In the genomic region with DNA sequence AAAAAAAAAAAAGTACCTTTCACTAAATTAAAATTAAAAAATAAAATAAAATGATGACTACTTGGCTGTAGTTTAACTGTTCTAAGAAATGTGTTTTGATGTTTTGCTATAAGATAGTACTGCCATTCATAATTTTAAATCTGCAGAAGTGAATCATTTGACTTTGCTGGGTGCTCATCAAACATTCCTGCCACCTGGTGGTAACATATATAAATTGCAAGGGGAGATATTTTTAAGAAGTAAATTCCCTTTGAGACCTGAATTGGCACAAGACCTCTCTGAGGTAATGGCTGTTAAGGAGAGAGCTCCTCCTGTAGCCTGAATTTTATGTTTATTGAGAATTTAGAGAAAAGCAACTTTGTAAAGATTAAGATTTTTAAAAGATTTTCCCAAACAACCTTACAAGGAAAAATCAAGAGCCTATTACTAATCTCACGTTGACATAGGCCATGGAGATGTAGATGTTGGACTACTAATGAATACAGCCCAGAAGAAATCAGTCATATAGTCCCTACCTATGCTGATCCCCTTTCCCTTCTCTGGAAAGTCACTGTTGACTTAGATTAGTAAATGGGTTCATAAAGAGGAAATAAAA, we compare ENCODE assay signal across 8 cellular contexts. TPM values are rescaled to one million over a fixed set of nuclear protein-coding genes. Genes with fewer than 3 reads are reported as not detected.
A peak's percentile ranks its signal among the peaks of the same experiment; 100 is the strongest.
DNase-seq lines count a peak whose midpoint lies in the region; ATAC-seq and TF ChIP-seq lines count a peak whose summit lies in the region.

No MANE protein-coding gene starts in this region.

- TF ChIP-seq POLR2A in NB4 (IDR thresholded peaks at IDR 0.05; ENCODE audit: extremely low read depth, insufficient read length): no peak

- no peaks in the 10 kb centered on the region for H3K79me2 ChIP-seq in parathyroid adenoma

- no peaks in the 10 kb centered on the region for H3K36me3 ChIP-seq in parathyroid adenoma (ENCODE audit: control insufficient read depth, insufficient read depth, low read length)

- peaks cover 12% of the 10 kb centered on the region for H3K27me3 Mint-ChIP-seq in activated naive CD8-positive, alpha-beta T cell treated with anti-CD3 and anti-CD28 coated beads, Interleukin-2, amount 50 U/mL, for 24 hours

- no peak for ATAC-seq in HG02759 (IDR thresholded peaks at IDR 0.05; ENCODE audit: unreplicated experiment)
- ATAC-seq in activated naive CD8-positive, alpha-beta T cell treated with anti-CD3 and anti-CD28 coated beads, Interleukin-2, amount 50 U/mL, for 24 hours: no peak

- H3K9me3 ChIP-seq in parathyroid adenoma (ENCODE audit: control insufficient read depth, low read length): no peaks in the 10 kb centered on the region

- H3K36me3 Mint-ChIP-seq in activated naive CD8-positive, alpha-beta T cell treated with anti-CD3 and anti-CD28 coated beads, Interleukin-2, amount 50 U/mL, for 24 hours (ENCODE audit: low read depth): peaks cover 4% of the 10 kb centered on the region

- H3K27ac Mint-ChIP-seq in activated naive CD8-positive, alpha-beta T cell treated with anti-CD3 and anti-CD28 coated beads, Interleukin-2, amount 50 U/mL, for 24 hours: no peak overlapping the region

- no peak overlapping the region for H2AFZ ChIP-seq in parathyroid adenoma

- H3K4me1 ChIP-seq in parathyroid adenoma: no peaks in the 10 kb centered on the region

- no peak overlapping the region for H3K9ac ChIP-seq in parathyroid adenoma

- peaks cover 20% of the 10 kb centered on the region for H3K9me3 Mint-ChIP-seq in activated naive CD8-positive, alpha-beta T cell treated with anti-CD3 and anti-CD28 coated beads, Interleukin-2, amount 50 U/mL, for 24 hours

- TF ChIP-seq CTCF in NB4 (IDR thresholded peaks at IDR 0.05; ENCODE audit: low read depth, low read length) (peak; percentile 51), parathyroid adenoma (IDR thresholded peaks at IDR 0.05) (peak; percentile 24)

- H3K4me1 Mint-ChIP-seq in activated naive CD8-positive, alpha-beta T cell treated with anti-CD3 and anti-CD28 coated beads, Interleukin-2, amount 50 U/mL, for 24 hours: no peaks in the 10 kb centered on the region

- H3K4me3 ChIP-seq in NB4 (ENCODE audit: low read depth, low read length): no peak overlapping the region
- H3K4me3 ChIP-seq in parathyroid adenoma (ENCODE audit: low read depth, low read length): no peak overlapping the region

- no peak overlapping the region for H3K4me2 ChIP-seq in parathyroid adenoma (ENCODE audit: low read length)

- H3K27me3 ChIP-seq in parathyroid adenoma (ENCODE audit: control insufficient read depth, insufficient read depth, low read length): no peaks in the 10 kb centered on the region

- H3K27ac ChIP-seq in parathyroid adenoma: no peak overlapping the region

- DNase-seq in NCI-H2029 treated with DMSO at 0.1 percent for 48 hours (lab: John Stamatoyannopoulos, UW): peak; percentile 2
- DNase-seq in NCI-H2029 (lab: John Stamatoyannopoulos, UW): no peak
- peak; percentile 58 for DNase-seq in NB4 (ENCODE audit: low read depth)
- DNase-seq in dermis blood vessel endothelial cell: peak; percentile 41
- DNase-seq in stimulated activated CD4-positive, alpha-beta T cell treated with anti-CD3 and anti-CD28 coated beads, Interleukin-2, amount 100 ng/mL, for 24 hours: no peak
- DNase-seq in activated naive CD8-positive, alpha-beta T cell treated with anti-CD3 and anti-CD28 coated beads, Interleukin-2, amount 50 U/mL, for 24 hours: no peak

- H3K4me3 Mint-ChIP-seq in activated naive CD8-positive, alpha-beta T cell treated with anti-CD3 and anti-CD28 coated beads, Interleukin-2, amount 50 U/mL, for 24 hours: no peak overlapping the region

RNA-seq across cellular contexts. Expression of a gene that starts 11.9 kb away (rescaled TPM):
- 15.5 and 16.7 TPM in 2 replicates for total RNA-seq in dermis blood vessel endothelial cell

Comparison
In these comparisons a context has a peak if more than half of its experiments do, and no peak if none do; other contexts are left out.
1. DNase-seq: peak in NCI-H2029 treated with DMSO at 0.1 percent for 48 hours (single experiment), NB4 (single experiment) and dermis blood vessel endothelial cell (single experiment); none in NCI-H2029 (single experiment), stimulated activated CD4-positive, alpha-beta T cell treated with anti-CD3 and anti-CD28 coated beads, Interleukin-2, amount 100 ng/mL, for 24 hours (0 of 2) and activated naive CD8-positive, alpha-beta T cell treated with anti-CD3 and anti-CD28 coated beads, Interleukin-2, amount 50 U/mL, for 24 hours (single experiment).